Comparison of ENCODE assay signal across 20 cellular contexts in the genomic region with DNA sequence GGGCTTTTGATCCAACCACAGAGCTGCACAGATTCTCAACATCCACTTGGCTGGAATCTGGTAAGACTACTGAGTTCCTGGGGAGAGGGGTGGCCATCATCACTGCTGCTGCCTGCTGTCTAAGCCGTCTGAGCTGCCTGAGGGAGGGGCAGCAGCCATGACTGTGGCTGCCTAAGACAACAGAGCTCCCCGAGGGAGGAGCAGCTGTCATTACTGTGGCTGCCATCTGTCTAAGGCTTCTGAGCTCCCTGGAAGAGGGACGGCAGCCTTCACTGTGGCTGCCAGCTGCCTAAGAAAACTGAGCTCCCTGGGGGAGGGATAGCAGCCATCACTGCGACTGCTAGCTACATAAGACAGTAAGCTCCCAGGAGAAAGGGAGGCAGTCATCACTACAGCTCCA.
"Had no signal": no experiment of that assay in that cellular context is flagged by ENCODE, and none has a peak within 500 bp of the region (broad histone marks: within the 10 kb centered on the region; RNA-seq: fewer than 3 reads in every experiment).

No MANE protein-coding gene starts in this region.

- H3K4me3 Mint-ChIP-seq: activated T-helper 1 cell treated with anti-CD3 and anti-CD28 coated beads, Interleukin-12 subunit alpha, Interleukin-12 subunit beta, Interleukin-2, Interleukin-4 antibody, amounts not matched to agents 30 ng/mL and 10 ng/mL and 1 ng/mL, durations not matched to agents 14 hours and 24 hours and 36 hours; central memory CD8-positive, alpha-beta T cell; immature natural killer cell; nephron progenitor cell; stimulated activated naive CD8-positive, alpha-beta T cell treated with anti-CD3 and anti-CD28 coated beads, Interleukin-15, amount 100 ng/mL, for 72 hours; T-helper 2 cell treated with Interferon-gamma antibody and Interleukin-4, amounts not matched to agents 5 μg/mL and 100 μg/mL, for 36 hours had no signal

- H3K27ac Mint-ChIP-seq: activated T-helper 1 cell treated with anti-CD3 and anti-CD28 coated beads, Interleukin-12 subunit alpha, Interleukin-12 subunit beta, Interleukin-2, Interleukin-4 antibody, amounts not matched to agents 30 ng/mL and 10 ng/mL and 1 ng/mL, durations not matched to agents 14 hours and 24 hours and 36 hours; immature natural killer cell; nephron progenitor cell; progenitor cell of endocrine pancreas; stimulated activated naive CD8-positive, alpha-beta T cell treated with anti-CD3 and anti-CD28 coated beads, Interleukin-15, amount 100 ng/mL, for 72 hours; T-helper 2 cell treated with Interferon-gamma antibody and Interleukin-4, amounts not matched to agents 5 μg/mL and 100 μg/mL, for 36 hours had no signal

- H3K9me3 ChIP-seq: lower lobe of right lung, testis had no signal

- H3K27me3 Mint-ChIP-seq: central memory CD8-positive, alpha-beta T cell; progenitor cell of endocrine pancreas; stimulated activated naive CD8-positive, alpha-beta T cell treated with anti-CD3 and anti-CD28 coated beads, Interleukin-15, amount 100 ng/mL, for 72 hours had no signal

- H3K36me3 Mint-ChIP-seq: immature natural killer cell had no signal

- H3K4me1 Mint-ChIP-seq: central memory CD8-positive, alpha-beta T cell; immature natural killer cell; nephron progenitor cell; stimulated activated naive CD8-positive, alpha-beta T cell treated with anti-CD3 and anti-CD28 coated beads, Interleukin-15, amount 100 ng/mL, for 72 hours had no signal

- H3K9me3 Mint-ChIP-seq: activated T-helper 1 cell treated with anti-CD3 and anti-CD28 coated beads, Interleukin-12 subunit alpha, Interleukin-12 subunit beta, Interleukin-2, Interleukin-4 antibody, amounts not matched to agents 30 ng/mL and 10 ng/mL and 1 ng/mL, durations not matched to agents 14 hours and 24 hours and 36 hours; nephron progenitor cell; T-helper 2 cell treated with Interferon-gamma antibody and Interleukin-4, amounts not matched to agents 5 μg/mL and 100 μg/mL, for 36 hours had no signal

- DNase-seq: activated CD4-positive, alpha-beta T cell treated with anti-CD3 and anti-CD28 coated beads, Interleukin-2, amount 50 U/mL, for 1 hour; anterior cingulate cortex; brain microvascular endothelial cell; cortex of kidney; effector CD8-positive, alpha-beta T cell; foreskin melanocyte; head of caudate nucleus; immature natural killer cell; left cardiac atrium; lower lobe of right lung; nephron progenitor cell; right cardiac atrium; stimulated activated naive CD8-positive, alpha-beta T cell treated with anti-CD3 and anti-CD28 coated beads, Interleukin-15, amount 100 ng/mL, for 72 hours; testis had no signal

- H3K4me2 ChIP-seq: smooth muscle cell had no signal

- H3K4me1 ChIP-seq: lower lobe of right lung, testis had no signal

- H3K27ac ChIP-seq: brain microvascular endothelial cell, lower lobe of right lung, testis had no signal

- ATAC-seq: activated CD4-positive, CD25-positive, alpha-beta regulatory T cell treated with anti-CD3 and anti-CD28 coated beads, Interleukin-2, amount 50 U/mL, for 24 hours; left cardiac atrium; lower lobe of right lung; right cardiac atrium; stimulated activated naive CD8-positive, alpha-beta T cell treated with anti-CD3 and anti-CD28 coated beads, Interleukin-15, amount 100 ng/mL, for 72 hours had no signal

- H3K27me3 ChIP-seq: brain microvascular endothelial cell, testis had no signal
